In genomic region chr11:102940714-102941588, GRCh38 we compare ENCODE assay signal across 8 cellular contexts.
DNase-seq lines count a peak whose midpoint lies in the region; ATAC-seq lines count a peak whose summit lies in the region.

No MANE protein-coding gene starts in this region.

- no peaks in the 10 kb centered on the region for H3K36me3 Mint-ChIP-seq in activated naive CD4-positive, alpha-beta T cell treated with anti-CD3 and anti-CD28 coated beads, Interleukin-2, amount 10 ng/mL, durations not matched to agents 7 days and 5 days

- H3K4me1 Mint-ChIP-seq in activated naive CD4-positive, alpha-beta T cell treated with anti-CD3 and anti-CD28 coated beads, Interleukin-2, amount 10 ng/mL, durations not matched to agents 7 days and 5 days: no peaks in the 10 kb centered on the region

- CTCF ChIA-PET in activated naive CD4-positive, alpha-beta T cell treated with anti-CD3 and anti-CD28 coated beads, Interleukin-2, amount 10 ng/mL, durations not matched to agents 7 days and 5 days (lab: Charles Lee): interaction anchor here (0.6 to 3.9 kb wide), 21 partner anchors 9 to 579 kb away, joined by 3 to 18 read pairs (median 3); no protein-coding TSS in a partner anchor

- H3K27me3 Mint-ChIP-seq in activated naive CD4-positive, alpha-beta T cell treated with anti-CD3 and anti-CD28 coated beads, Interleukin-2, amount 10 ng/mL, durations not matched to agents 7 days and 5 days: peaks cover 6% of the 10 kb centered on the region

- H3K9me3 Mint-ChIP-seq in activated naive CD4-positive, alpha-beta T cell treated with anti-CD3 and anti-CD28 coated beads, Interleukin-2, amount 10 ng/mL, durations not matched to agents 7 days and 5 days: no peaks in the 10 kb centered on the region

- H3K27ac Mint-ChIP-seq in activated naive CD4-positive, alpha-beta T cell treated with anti-CD3 and anti-CD28 coated beads, Interleukin-2, amount 10 ng/mL, durations not matched to agents 7 days and 5 days: no peak overlapping the region

- no peak overlapping the region for H3K4me3 Mint-ChIP-seq in activated naive CD4-positive, alpha-beta T cell treated with anti-CD3 and anti-CD28 coated beads, Interleukin-2, amount 10 ng/mL, durations not matched to agents 7 days and 5 days

- ATAC-seq in GM21360 (IDR thresholded peaks at IDR 0.05; ENCODE audit: unreplicated experiment) (peak; percentile 74), HG03521 (IDR thresholded peaks at IDR 0.05; ENCODE audit: unreplicated experiment) (peak; percentile 75), GM18873 (IDR thresholded peaks at IDR 0.05; ENCODE audit: low FRiP score, unreplicated experiment) (no peak)

- DNase-seq in EL: peak; percentile 77
- DNase-seq in NCI-H774 (lab: John Stamatoyannopoulos, UW): peak; percentile 76
- peak; percentile 46 for DNase-seq in activated naive CD4-positive, alpha-beta T cell treated with anti-CD3 and anti-CD28 coated beads, Interleukin-2, amount 10 ng/mL, durations not matched to agents 7 days and 5 days
- peak in 28 of 42 donors; percentile 15 to 73 (median 49) for DNase-seq in head of caudate nucleus
- DNase-seq in retina: peak; percentile 57

- intact Hi-C loops in head of caudate nucleus (cut with DNase I): no loop called here
